8 cellular contexts compared by ENCODE assay signal in genomic region chr17:81515530-81516041, GRCh38. TPM values are rescaled to one million over a fixed set of nuclear protein-coding genes. Genes with fewer than 3 reads are reported as not detected.
DNase-seq lines count a peak whose midpoint lies in the region; ATAC-seq and TF ChIP-seq lines count a peak whose summit lies in the region.

No MANE protein-coding gene starts in this region.

- H3K27me3 Mint-ChIP-seq in activated CD8-positive, alpha-beta memory T cell treated with anti-CD3 and anti-CD28 coated beads, Interleukin-2, amount 10 ng/mL, durations not matched to agents 7 days and 5 days = no peaks in the 10 kb centered on the region

- peaks cover 19% of the 10 kb centered on the region for H3K36me3 Mint-ChIP-seq in activated CD8-positive, alpha-beta memory T cell treated with anti-CD3 and anti-CD28 coated beads, Interleukin-2, amount 10 ng/mL, durations not matched to agents 7 days and 5 days

- H3K4me1 Mint-ChIP-seq in activated CD8-positive, alpha-beta memory T cell treated with anti-CD3 and anti-CD28 coated beads, Interleukin-2, amount 10 ng/mL, durations not matched to agents 7 days and 5 days = peaks cover 33% of the 10 kb centered on the region

- 45 to 47% methylated on average over 19 of the region's 19 CpGs for WGBS in heart right ventricle, 2 donors

- H3K4me1 ChIP-seq in heart right ventricle = peaks cover 22 to 66% (median 58%) of the 10 kb centered on the region in 9 donors

- H3K4me3 ChIP-seq in GM12875 (ENCODE audit: low read depth, low read length) (peak overlapping the region; percentile 71), heart right ventricle (peak overlapping the region; percentile 73 to 99 (median 94)), retinal pigment epithelial cell (ENCODE audit: low read length) (peak overlapping the region; percentile 77)

- peaks cover 0 to 10% (median 0%) of the 10 kb centered on the region in 7 donors for H3K27me3 ChIP-seq in heart right ventricle

- no peaks in the 10 kb centered on the region for H3K9me3 ChIP-seq in heart right ventricle

- TF ChIP-seq CTCF in GM12875 (IDR thresholded peaks at IDR 0.05; ENCODE audit: borderline replicate concordance, insufficient read depth, low read depth, low read length) (no peak), heart right ventricle (IDR thresholded peaks at IDR 0.05) (no peak), retinal pigment epithelial cell (conservative IDR thresholded peaks at IDR 0.05; ENCODE audit: low read depth, low read length) (no peak)

- CTCF ChIA-PET in activated CD8-positive, alpha-beta memory T cell treated with anti-CD3 and anti-CD28 coated beads, Interleukin-2, amount 10 ng/mL, durations not matched to agents 7 days and 5 days (lab: Charles Lee) = interaction anchor here (0.6 to 4.4 kb wide), 6 partner anchors 22 to 896 kb away, joined by 3 to 15 read pairs (median 4); partner anchors contain the start of genes ARL16, FAAP100 and HGS

- H3K4me3 Mint-ChIP-seq in activated CD8-positive, alpha-beta memory T cell treated with anti-CD3 and anti-CD28 coated beads, Interleukin-2, amount 10 ng/mL, durations not matched to agents 7 days and 5 days = peak overlapping the region; percentile 94

- peaks cover 2 to 19% (median 16%) of the 10 kb centered on the region in 9 donors for H3K36me3 ChIP-seq in heart right ventricle

- peak; percentile 51 for DNase-seq in activated CD8-positive, alpha-beta memory T cell treated with anti-CD3 and anti-CD28 coated beads, Interleukin-2, amount 10 ng/mL, durations not matched to agents 7 days and 5 days
- DNase-seq in heart right ventricle (no peak), retinal pigment epithelial cell (ENCODE audit: low read depth) (no peak), NCI-H1436 treated with DMSO at 0.1 percent for 48 hours (lab: John Stamatoyannopoulos, UW) (no peak), HuH-7.5 (ENCODE audit: low spot score) (no peak)

- no peaks in the 10 kb centered on the region for H3K9me3 Mint-ChIP-seq in activated CD8-positive, alpha-beta memory T cell treated with anti-CD3 and anti-CD28 coated beads, Interleukin-2, amount 10 ng/mL, durations not matched to agents 7 days and 5 days (ENCODE audit: low read depth)

- intact Hi-C loops in heart right ventricle (cut with DNase I) = loop anchor here in 1 of 10 donors (5.0 kb wide), 1 partner anchor 37 kb away; the partner anchor contains the start of gene FAAP100

- peak overlapping the region; percentile 89 for H3K27ac Mint-ChIP-seq in activated CD8-positive, alpha-beta memory T cell treated with anti-CD3 and anti-CD28 coated beads, Interleukin-2, amount 10 ng/mL, durations not matched to agents 7 days and 5 days

- ATAC-seq in activated CD8-positive, alpha-beta memory T cell treated with anti-CD3 and anti-CD28 coated beads, Interleukin-2, amount 10 ng/mL, durations not matched to agents 7 days and 5 days = no peak
- ATAC-seq in heart right ventricle (no peak), GM18867 (IDR thresholded peaks at IDR 0.05; ENCODE audit: unreplicated experiment) (no peak), HG03521 (IDR thresholded peaks at IDR 0.05; ENCODE audit: unreplicated experiment) (no peak)

- H3K27ac ChIP-seq in heart right ventricle = peak overlapping the region; percentile 98 to 100 (median 100)

RNA-seq across cellular contexts. Expression of gene ACTG1, which starts 3.0 kb away (rescaled TPM):
- total RNA-seq in activated CD8-positive, alpha-beta memory T cell treated with anti-CD3 and anti-CD28 coated beads, Interleukin-2, amount 10 ng/mL, durations not matched to agents 7 days and 5 days = 1,000 to 10,000 TPM; 3,566 to 4,759 TPM
- 100 to 1,000 TPM; 298 to 959 (median 345) TPM for total RNA-seq in heart right ventricle
- 1,000 to 10,000 TPM in 1 of 2 donors, 100 to 1,000 TPM in 1; 290 to 1,180 TPM for polyA plus RNA-seq in heart right ventricle

RNA-seq across cellular contexts. Expression of gene FSCN2, which starts 12.6 kb away (rescaled TPM):
- under 1 TPM; 0.41 to 0.56 TPM for total RNA-seq in activated CD8-positive, alpha-beta memory T cell treated with anti-CD3 and anti-CD28 coated beads, Interleukin-2, amount 10 ng/mL, durations not matched to agents 7 days and 5 days
- 1 to 10 TPM in 1 of 10 donors, under 1 TPM in 7, not detected in 2; 0.28 to 1.3 (median 0.45) TPM for total RNA-seq in heart right ventricle
- under 1 TPM; 0.14 to 0.95 TPM for polyA plus RNA-seq in heart right ventricle

RNA-seq across cellular contexts. Expression of gene FAAP100, which starts 36.6 kb away (rescaled TPM):
- 10 to 100 TPM; 39.8 to 44.5 TPM for total RNA-seq in activated CD8-positive, alpha-beta memory T cell treated with anti-CD3 and anti-CD28 coated beads, Interleukin-2, amount 10 ng/mL, durations not matched to agents 7 days and 5 days
- total RNA-seq in heart right ventricle = 10 to 100 TPM in 8 of 10 donors, 1 to 10 TPM in 2; 8.7 to 17.2 (median 10.7) TPM
- 10 to 100 TPM; 16.5 to 30.6 TPM for polyA plus RNA-seq in heart right ventricle
